Comparison of ENCODE assay signal across 28 cellular contexts in genomic region chr17:207775-208174, GRCh38. TPM values are rescaled to one million over a fixed set of nuclear protein-coding genes. Genes with fewer than 3 reads are reported as not detected.
"Had no signal": no experiment of that assay in that cellular context is flagged by ENCODE, and none has a peak within 500 bp of the region (broad histone marks: within the 10 kb centered on the region; RNA-seq: fewer than 3 reads in every experiment).

No MANE protein-coding gene starts in this region.

- H3K27ac Mint-ChIP-seq: activated CD4-positive, alpha-beta T cell treated with anti-CD3 and anti-CD28 coated beads, Interleukin-2, amount 10 ng/mL, durations not matched to agents 24 days and 14 days; activated CD8-positive, alpha-beta T cell treated with anti-CD3 and anti-CD28 coated beads for 36 hours; activated naive CD4-positive, alpha-beta T cell treated with anti-CD3 and anti-CD28 coated beads, Interleukin-2, amount 50 U/mL, for 72 hours; activated naive CD8-positive, alpha-beta T cell treated with anti-CD3 and anti-CD28 coated beads, Interleukin-2, amount 50 U/mL, for 24 hours; activated T-cell treated with anti-CD3 and anti-CD28 coated beads, Interleukin-2, amount 50 U/mL, for 72 hours; activated T-helper 17 cell treated with anti-CD3 and anti-CD28 coated beads, Interleukin-2, amount 50 U/mL, for 72 hours; brain had no signal

- H3K9me3 Mint-ChIP-seq: activated CD4-positive, alpha-beta T cell treated with anti-CD3 and anti-CD28 coated beads, Interleukin-2, amount 10 ng/mL, durations not matched to agents 24 days and 14 days; activated naive CD8-positive, alpha-beta T cell treated with anti-CD3 and anti-CD28 coated beads, Interleukin-2, amount 50 U/mL, for 24 hours; central memory CD8-positive, alpha-beta T cell had no signal

- DNase-seq: activated CD4-positive, alpha-beta T cell treated with anti-CD3 and anti-CD28 coated beads, Interleukin-2, amount 10 ng/mL, durations not matched to agents 24 days and 14 days; activated CD4-positive, alpha-beta T cell treated with anti-CD3 and anti-CD28 coated beads, Interleukin-2, amount 50 U/mL, for 4 hours; activated CD8-positive, alpha-beta T cell treated with anti-CD3 and anti-CD28 coated beads for 36 hours; activated effector memory CD4-positive, alpha-beta T cell treated with anti-CD3 and anti-CD28 coated beads, Interleukin-2, amount 50 U/mL, for 16 hours; activated naive CD4-positive, alpha-beta T cell; activated naive CD8-positive, alpha-beta T cell treated with anti-CD3 and anti-CD28 coated beads, Interleukin-2, amount 50 U/mL, for 24 hours; activated T-cell treated with anti-CD3 and anti-CD28 coated beads, Interleukin-2, amount 50 U/mL, for 1 hour; activated T-cell treated with anti-CD3 and anti-CD28 coated beads, Interleukin-2, amount 50 U/mL, for 72 hours; MM.1S; MV-4-11; NCI-H1092; NCI-H1436 treated with DMSO at 0.1 percent for 48 hours; NCI-H2029; NCI-H345; NCI-H524 treated with DMSO at 0.1 percent for 48 hours; SHP77; SJCRH30 had no signal

- H3K36me3 Mint-ChIP-seq: brain had no signal

- ATAC-seq: activated CD8-positive, alpha-beta T cell treated with anti-CD3 and anti-CD28 coated beads for 36 hours; activated naive CD4-positive, alpha-beta T cell treated with anti-CD3 and anti-CD28 coated beads, Interleukin-2, amount 50 U/mL, for 72 hours; activated naive CD8-positive, alpha-beta T cell treated with anti-CD3 and anti-CD28 coated beads, Interleukin-2, amount 50 U/mL, for 24 hours; activated T-cell treated with anti-CD3 and anti-CD28 coated beads, Interleukin-2, amount 50 U/mL, for 72 hours; activated T-helper 17 cell treated with anti-CD3 and anti-CD28 coated beads, Interleukin-2, amount 50 U/mL, for 72 hours; Panc1 had no signal

- H3K4me2 ChIP-seq: KMS-11 had no signal

- FAIRE-seq: bronchial epithelial cell, TTC549 had no signal

- H3K27me3 ChIP-seq: SJCRH30 had no signal

- H3K4me3 Mint-ChIP-seq: activated CD4-positive, alpha-beta T cell treated with anti-CD3 and anti-CD28 coated beads, Interleukin-2, amount 10 ng/mL, durations not matched to agents 24 days and 14 days; activated CD8-positive, alpha-beta T cell treated with anti-CD3 and anti-CD28 coated beads for 36 hours; activated naive CD8-positive, alpha-beta T cell treated with anti-CD3 and anti-CD28 coated beads, Interleukin-2, amount 50 U/mL, for 24 hours; activated T-cell treated with anti-CD3 and anti-CD28 coated beads, Interleukin-2, amount 50 U/mL, for 72 hours; activated T-helper 17 cell treated with anti-CD3 and anti-CD28 coated beads, Interleukin-2, amount 50 U/mL, for 72 hours; brain; central memory CD8-positive, alpha-beta T cell had no signal

- H3K9me3 ChIP-seq: SJCRH30 had no signal

- H3K27me3 Mint-ChIP-seq: activated CD8-positive, alpha-beta T cell treated with anti-CD3 and anti-CD28 coated beads for 36 hours; central memory CD8-positive, alpha-beta T cell had no signal

- H3K27ac ChIP-seq: KMS-11, SJCRH30, SK-N-MC had no signal

- H3K4me3 ChIP-seq: SJCRH30, SK-N-MC had no signal

- H3K4me1 ChIP-seq: SJCRH30 had no signal

- H3K4me1 Mint-ChIP-seq: activated CD4-positive, alpha-beta T cell treated with anti-CD3 and anti-CD28 coated beads, Interleukin-2, amount 10 ng/mL, durations not matched to agents 24 days and 14 days; activated naive CD8-positive, alpha-beta T cell treated with anti-CD3 and anti-CD28 coated beads, Interleukin-2, amount 50 U/mL, for 24 hours; activated T-helper 17 cell treated with anti-CD3 and anti-CD28 coated beads, Interleukin-2, amount 50 U/mL, for 72 hours; central memory CD8-positive, alpha-beta T cell had no signal

- H3K36me3 ChIP-seq: SJCRH30 had no signal

- H3K9ac ChIP-seq: KMS-11 had no signal

RNA-seq across cellular contexts. Expression of gene DOC2B, which starts 26.3 kb away (rescaled TPM):
- total RNA-seq: activated CD8-positive, alpha-beta T cell treated with anti-CD3 and anti-CD28 coated beads for 36 hours; LHCN-M2; RPMI7951; SJCRH30 had no signal
